Comparison of ENCODE assay signal across 2 cellular contexts in genomic region chr17:3957735-3958134, GRCh38.
TF ChIP-seq lines count a peak whose summit lies in the region.

No MANE protein-coding gene starts in this region.

TF ChIP-seq in SK-N-SH, 30 proteins besides CTCF, POLR2A, EP300 and RAD21 (continued from another document):
- TF ChIP-seq TAF1 (IDR thresholded peaks at IDR 0.05; ENCODE audit: borderline replicate concordance, low read depth, low read length): no peak

TF ChIP-seq in SK-N-SH treated with all-trans-retinoic acid at 6 μM for 48 hours, 23 proteins besides CTCF, POLR2A, EP300 and RAD21 (continued from another document):
- TF ChIP-seq PATZ1 (CRISPR knock-in tag; IDR thresholded peaks at IDR 0.05; ENCODE audit: borderline replicate concordance) (no peak), ESRRG (CRISPR knock-in tag; IDR thresholded peaks at IDR 0.05) (no peak), GLIS3 (CRISPR knock-in tag; IDR thresholded peaks at IDR 0.05) (no peak)
